ENCODE assay signal across 8 cellular contexts in genomic region chr4:2963185-2964076, GRCh38. TPM values are rescaled to one million over a fixed set of nuclear protein-coding genes. Genes with fewer than 3 reads are reported as not detected.
A peak's percentile ranks its signal among the peaks of the same experiment; 100 is the strongest.
DNase-seq lines count a peak whose midpoint lies in the region; ATAC-seq and TF ChIP-seq lines count a peak whose summit lies in the region.

Gene GRK4, plus strand, starts transcription at chr4:2963571. Its CDS starts 500 bp downstream, at chr4:2964071.
Gene NOP14, minus strand, starts transcription at chr4:2963406. Its CDS starts 87 bp downstream, at chr4:2963319.

- no peaks in the 10 kb centered on the region for H3K27me3 Mint-ChIP-seq in activated T-helper 1 cell treated with anti-CD3 and anti-CD28 coated beads, Interleukin-12 subunit alpha, Interleukin-12 subunit beta, Interleukin-2, Interleukin-4 antibody, amounts not matched to agents 30 ng/mL and 10 ng/mL and 1 ng/mL, durations not matched to agents 14 hours and 24 hours and 36 hours (ENCODE audit: insufficient read depth)
- no peaks in the 10 kb centered on the region for H3K27me3 Mint-ChIP-seq in naive B cell

- peak; percentile 98 for DNase-seq in EH (ENCODE audit: low read depth)
- DNase-seq in GM23248, result peak; percentile 100
- peak; percentile 99 for DNase-seq in Karpas-422
- DNase-seq in Peyer's patch, result peak; percentile 96 to 99 (median 98)
- peak; percentile 96 for DNase-seq in activated T-helper 1 cell treated with anti-CD3 and anti-CD28 coated beads, Interleukin-12 subunit alpha, Interleukin-12 subunit beta, Interleukin-2, Interleukin-4 antibody, amounts not matched to agents 30 ng/mL and 10 ng/mL and 1 ng/mL, durations not matched to agents 14 hours and 24 hours and 36 hours (ENCODE audit: low spot score)
- peak; percentile 99 for DNase-seq in fibroblast of gingiva (ENCODE audit: low read depth)
- peak; percentile 96 for DNase-seq in naive B cell
- peak; percentile 91 to 97 for DNase-seq in stimulated activated effector memory CD8-positive, alpha-beta T cell treated with anti-CD3 and anti-CD28 coated beads, Interleukin-12 subunit alpha, Interleukin-12 subunit beta, amount 100 ng/mL, for 72 hours (ENCODE audit: low spot score in 2 of 2)

- H3K27ac ChIP-seq in GM23248 (peak within 1 kb of the TSS; percentile 83), Karpas-422 (ENCODE audit: low read length) (peak within 1 kb of the TSS; percentile 64), Peyer's patch (peak within 1 kb of the TSS; percentile 76 to 89 (median 83))

- H3K27me3 ChIP-seq in GM23248 (replicated peaks; ENCODE audit: insufficient read depth) (no peaks in the 10 kb centered on the region), Karpas-422 (ENCODE audit: low read length) (no peaks in the 10 kb centered on the region), Peyer's patch (no peaks in the 10 kb centered on the region)

- ATAC-seq in naive B cell (ENCODE audit: low read depth in 2 of 2), result peak; percentile 90 to 92
- ATAC-seq in stimulated activated effector memory CD8-positive, alpha-beta T cell treated with anti-CD3 and anti-CD28 coated beads, Interleukin-12 subunit alpha, Interleukin-12 subunit beta, amount 100 ng/mL, for 72 hours, result peak; percentile 91

- H4K20me1 ChIP-seq in GM23248 (ENCODE audit: insufficient read depth), result no peaks in the 10 kb centered on the region; the same call in 1 of the 2 replicates
- peaks cover 28% of the 10 kb centered on the region for H4K20me1 ChIP-seq in Karpas-422 (ENCODE audit: insufficient read depth, low read depth, low read length)

- peak; percentile 47 to 59 for TF ChIP-seq POLR2A in Peyer's patch (IDR thresholded peaks at IDR 0.05)

- H3K9me3 ChIP-seq in GM23248 (ENCODE audit: low read depth), result no peaks in the 10 kb centered on the region
- no peaks in the 10 kb centered on the region for H3K9me3 ChIP-seq in Karpas-422 (ENCODE audit: low read length)
- no peaks in the 10 kb centered on the region for H3K9me3 ChIP-seq in Peyer's patch

- H3K9me2 ChIP-seq in GM23248 (ENCODE audit: insufficient read depth) (no peaks in the 10 kb centered on the region), Karpas-422 (replicated peaks; ENCODE audit: insufficient read depth, low read length) (no peaks in the 10 kb centered on the region)

- peak within 1 kb of the TSS; percentile 92 for H3K27ac Mint-ChIP-seq in activated T-helper 1 cell treated with anti-CD3 and anti-CD28 coated beads, Interleukin-12 subunit alpha, Interleukin-12 subunit beta, Interleukin-2, Interleukin-4 antibody, amounts not matched to agents 30 ng/mL and 10 ng/mL and 1 ng/mL, durations not matched to agents 14 hours and 24 hours and 36 hours
- peak within 1 kb of the TSS; percentile 80 to 97 (median 92) for H3K27ac Mint-ChIP-seq in naive B cell
- peak within 1 kb of the TSS; percentile 92 for H3K27ac Mint-ChIP-seq in stimulated activated effector memory CD8-positive, alpha-beta T cell treated with anti-CD3 and anti-CD28 coated beads, Interleukin-12 subunit alpha, Interleukin-12 subunit beta, amount 100 ng/mL, for 72 hours

- H2AFZ ChIP-seq in GM23248 (peak within 1 kb of the TSS; percentile 95), Karpas-422 (ENCODE audit: low read length) (peak within 1 kb of the TSS; percentile 90)

- in situ Hi-C loops in GM23248 (cut with MboI), result no loop called here

- peak within 1 kb of the TSS; percentile 97 for H3K4me3 Mint-ChIP-seq in activated T-helper 1 cell treated with anti-CD3 and anti-CD28 coated beads, Interleukin-12 subunit alpha, Interleukin-12 subunit beta, Interleukin-2, Interleukin-4 antibody, amounts not matched to agents 30 ng/mL and 10 ng/mL and 1 ng/mL, durations not matched to agents 14 hours and 24 hours and 36 hours
- H3K4me3 Mint-ChIP-seq in naive B cell, result peak within 1 kb of the TSS; percentile 79 to 96 (median 93)
- H3K4me3 Mint-ChIP-seq in stimulated activated effector memory CD8-positive, alpha-beta T cell treated with anti-CD3 and anti-CD28 coated beads, Interleukin-12 subunit alpha, Interleukin-12 subunit beta, amount 100 ng/mL, for 72 hours, result peak within 1 kb of the TSS; percentile 91

- H3K4me1 Mint-ChIP-seq in activated T-helper 1 cell treated with anti-CD3 and anti-CD28 coated beads, Interleukin-12 subunit alpha, Interleukin-12 subunit beta, Interleukin-2, Interleukin-4 antibody, amounts not matched to agents 30 ng/mL and 10 ng/mL and 1 ng/mL, durations not matched to agents 14 hours and 24 hours and 36 hours (ENCODE audit: low read depth), result peaks cover 28% of the 10 kb centered on the region
- peaks cover 24 to 38% (median 33%) of the 10 kb centered on the region in 3 donors for H3K4me1 Mint-ChIP-seq in naive B cell
- peaks cover 42% of the 10 kb centered on the region for H3K4me1 Mint-ChIP-seq in stimulated activated effector memory CD8-positive, alpha-beta T cell treated with anti-CD3 and anti-CD28 coated beads, Interleukin-12 subunit alpha, Interleukin-12 subunit beta, amount 100 ng/mL, for 72 hours

- H3K36me3 Mint-ChIP-seq in activated T-helper 1 cell treated with anti-CD3 and anti-CD28 coated beads, Interleukin-12 subunit alpha, Interleukin-12 subunit beta, Interleukin-2, Interleukin-4 antibody, amounts not matched to agents 30 ng/mL and 10 ng/mL and 1 ng/mL, durations not matched to agents 14 hours and 24 hours and 36 hours (ENCODE audit: low read depth), result peaks cover 18% of the 10 kb centered on the region
- H3K36me3 Mint-ChIP-seq in naive B cell, result no peaks in the 10 kb centered on the region
- H3K36me3 Mint-ChIP-seq in stimulated activated effector memory CD8-positive, alpha-beta T cell treated with anti-CD3 and anti-CD28 coated beads, Interleukin-12 subunit alpha, Interleukin-12 subunit beta, amount 100 ng/mL, for 72 hours, result peaks cover 47% of the 10 kb centered on the region

- H3F3A ChIP-seq in GM23248 (ENCODE audit: insufficient read depth), result peaks cover 13% of the 10 kb centered on the region; the same call in 1 of the 2 replicates

- peaks cover 78% of the 10 kb centered on the region for H3K79me2 ChIP-seq in GM23248 (ENCODE audit: insufficient read depth)
- peaks cover 40% of the 10 kb centered on the region for H3K79me2 ChIP-seq in Karpas-422 (ENCODE audit: low read length)

- intact Hi-C loops in activated T-helper 1 cell treated with anti-CD3 and anti-CD28 coated beads, Interleukin-12 subunit alpha, Interleukin-12 subunit beta, Interleukin-2, Interleukin-4 antibody, amounts not matched to agents 30 ng/mL and 10 ng/mL and 1 ng/mL, durations not matched to agents 14 hours and 24 hours and 36 hours (cut with micrococcal nuclease), result loop anchor here (1.0 to 10.0 kb wide), 10 partner anchors 74 to 1243 kb away; partner anchors contain the start of genes ADD1, FAM193A, HTT and HTT-AS

- H3K9ac ChIP-seq in GM23248 (peak within 1 kb of the TSS; percentile 95), Karpas-422 (ENCODE audit: low read length) (peak within 1 kb of the TSS; percentile 92)

- H3K4me2 ChIP-seq in GM23248 (ENCODE audit: unreplicated experiment), result peak within 1 kb of the TSS; percentile 96
- H3K4me2 ChIP-seq in Karpas-422 (ENCODE audit: low read depth, low read length, poor library complexity, severe bottlenecking), result peak within 1 kb of the TSS; percentile 94

- 1% methylated on average over 76 to 111 of the region's 118 CpGs for WGBS in GM23248 (ENCODE audit: low coverage in 1 of 2, low lambda C conversion rate in 2 of 2, missing lambda C conversion rate in 2 of 2), 2 experiments

- H3K36me3 ChIP-seq in GM23248 (ENCODE audit: low read depth), result no peaks in the 10 kb centered on the region
- peaks cover 17% of the 10 kb centered on the region for H3K36me3 ChIP-seq in Karpas-422 (ENCODE audit: insufficient read depth, low read length)
- H3K36me3 ChIP-seq in Peyer's patch, result no peaks in the 10 kb centered on the region

- TF ChIP-seq CTCF in Peyer's patch (IDR thresholded peaks at IDR 0.05), result peak in 5 of 6 experiments; percentile 18 to 40 (median 29)

- H3K4me3 ChIP-seq in GM23248, result peak within 1 kb of the TSS; percentile 99
- peak within 1 kb of the TSS; percentile 81 for H3K4me3 ChIP-seq in Karpas-422 (ENCODE audit: low read length)
- peak within 1 kb of the TSS; percentile 67 to 95 (median 86) for H3K4me3 ChIP-seq in Peyer's patch

- H3K9me3 Mint-ChIP-seq in activated T-helper 1 cell treated with anti-CD3 and anti-CD28 coated beads, Interleukin-12 subunit alpha, Interleukin-12 subunit beta, Interleukin-2, Interleukin-4 antibody, amounts not matched to agents 30 ng/mL and 10 ng/mL and 1 ng/mL, durations not matched to agents 14 hours and 24 hours and 36 hours, result no peaks in the 10 kb centered on the region
- H3K9me3 Mint-ChIP-seq in naive B cell, result no peaks in the 10 kb centered on the region
- H3K9me3 Mint-ChIP-seq in stimulated activated effector memory CD8-positive, alpha-beta T cell treated with anti-CD3 and anti-CD28 coated beads, Interleukin-12 subunit alpha, Interleukin-12 subunit beta, amount 100 ng/mL, for 72 hours, result no peaks in the 10 kb centered on the region

- H3K4me1 ChIP-seq in GM23248 (ENCODE audit: insufficient read depth), result peaks cover 23% of the 10 kb centered on the region
- H3K4me1 ChIP-seq in Karpas-422 (ENCODE audit: low read length), result peaks cover 18% of the 10 kb centered on the region
- H3K4me1 ChIP-seq in Peyer's patch, result peaks cover 6 to 20% (median 6%) of the 10 kb centered on the region in 4 donors

RNA-seq across cellular contexts. Expression of gene GRK4, which starts in this region (rescaled TPM):
- total RNA-seq in GM23248 (2014; rRNA removed; shearing (Covaris generic)), result 5.8 and 7.1 TPM in 2 replicates
- polyA plus RNA-seq in GM23248 (2016; fragmentation: Nextera tagmentation; extraction: Ambion mirVana) (5.1 and 6.5 TPM in 2 replicates), naive B cell (ENCODE audit: low read depth in 6 of 6) (1 to 10 TPM in 2 of 6 donors, under 1 TPM in 3, not detected in 1; 0.86 to 1.8 (median 0.96) TPM)
- total RNA-seq in Karpas-422 (2014; rRNA removed; shearing (Covaris generic); ENCODE audit: low replicate concordance), result 3.0 and 3.8 TPM in 2 replicates
- total RNA-seq in Peyer's patch, result 10 to 100 TPM in 1 of 4 donors, 1 to 10 TPM in 2, under 1 TPM in 1; 0.95 to 17.3 (median 1.5) TPM
- 4.4 and 4.5 TPM in 2 replicates for total RNA-seq in activated T-helper 1 cell treated with anti-CD3 and anti-CD28 coated beads, Interleukin-12 subunit alpha, Interleukin-12 subunit beta, Interleukin-2, Interleukin-4 antibody, amounts not matched to agents 30 ng/mL and 10 ng/mL and 1 ng/mL, durations not matched to agents 14 hours and 24 hours and 36 hours

RNA-seq across cellular contexts. Expression of gene NOP14, which starts in this region (rescaled TPM):
- 15.9 and 20.6 TPM in 2 replicates for total RNA-seq in GM23248 (2014; rRNA removed; shearing (Covaris generic))
- polyA plus RNA-seq in GM23248 (2016; fragmentation: Nextera tagmentation; extraction: Ambion mirVana) (19.3 and 20.5 TPM in 2 replicates), naive B cell (ENCODE audit: low read depth in 6 of 6) (10 to 100 TPM in 2 of 6 donors, 1 to 10 TPM in 3, under 1 TPM in 1; 0.73 to 17.7 (median 8.3) TPM)
- total RNA-seq in Karpas-422 (2014; rRNA removed; shearing (Covaris generic); ENCODE audit: low replicate concordance), result 19.2 and 27.6 TPM in 2 replicates
- 10 to 100 TPM; 13.0 to 76.7 (median 18.6) TPM for total RNA-seq in Peyer's patch
- 140 and 142 TPM in 2 replicates for total RNA-seq in activated T-helper 1 cell treated with anti-CD3 and anti-CD28 coated beads, Interleukin-12 subunit alpha, Interleukin-12 subunit beta, Interleukin-2, Interleukin-4 antibody, amounts not matched to agents 30 ng/mL and 10 ng/mL and 1 ng/mL, durations not matched to agents 14 hours and 24 hours and 36 hours

Comparison
In these comparisons a context has a peak if more than half of its experiments do, and no peak if none do; other contexts are left out.
1. Peak in every context shown above with its lines: DNase-seq, ATAC-seq, H3K4me3 ChIP-seq and H3K27ac ChIP-seq.